1 cellular context compared by ENCODE assay signal in the genomic region with DNA sequence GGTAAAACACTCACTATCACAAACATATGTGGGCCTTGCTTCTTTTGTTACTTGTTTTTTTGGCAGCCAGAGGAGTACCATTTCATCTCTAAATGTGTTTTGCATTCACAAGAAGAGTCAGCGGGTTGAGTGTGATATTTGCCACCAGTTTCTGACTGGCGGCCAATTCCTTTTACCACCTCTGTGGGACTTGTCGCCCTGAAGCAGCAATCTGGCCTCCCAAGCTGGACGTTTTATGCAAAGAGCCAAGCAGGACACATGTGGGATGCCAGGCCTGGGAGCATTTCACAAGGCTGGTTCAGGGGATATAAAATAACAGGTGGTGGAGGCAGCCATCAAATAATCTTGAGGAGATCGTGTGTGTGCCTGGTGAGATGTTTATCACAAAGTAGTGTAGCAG.
TF ChIP-seq lines count a peak whose summit lies in the region.

No MANE protein-coding gene starts in this region.

TF ChIP-seq in SK-N-SH treated with all-trans-retinoic acid at 6 μM for 48 hours, 23 proteins besides CTCF, POLR2A, EP300 and RAD21 (continued from another document):
- TF ChIP-seq, protein P1, sequence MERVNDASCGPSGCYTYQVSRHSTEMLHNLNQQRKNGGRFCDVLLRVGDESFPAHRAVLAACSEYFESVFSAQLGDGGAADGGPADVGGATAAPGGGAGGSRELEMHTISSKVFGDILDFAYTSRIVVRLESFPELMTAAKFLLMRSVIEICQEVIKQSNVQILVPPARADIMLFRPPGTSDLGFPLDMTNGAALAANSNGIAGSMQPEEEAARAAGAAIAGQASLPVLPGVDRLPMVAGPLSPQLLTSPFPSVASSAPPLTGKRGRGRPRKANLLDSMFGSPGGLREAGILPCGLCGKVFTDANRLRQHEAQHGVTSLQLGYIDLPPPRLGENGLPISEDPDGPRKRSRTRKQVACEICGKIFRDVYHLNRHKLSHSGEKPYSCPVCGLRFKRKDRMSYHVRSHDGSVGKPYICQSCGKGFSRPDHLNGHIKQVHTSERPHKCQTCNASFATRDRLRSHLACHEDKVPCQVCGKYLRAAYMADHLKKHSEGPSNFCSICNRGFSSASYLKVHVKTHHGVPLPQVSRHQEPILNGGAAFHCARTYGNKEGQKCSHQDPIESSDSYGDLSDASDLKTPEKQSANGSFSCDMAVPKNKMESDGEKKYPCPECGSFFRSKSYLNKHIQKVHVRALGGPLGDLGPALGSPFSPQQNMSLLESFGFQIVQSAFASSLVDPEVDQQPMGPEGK (CRISPR knock-in tag; IDR thresholded peaks at IDR 0.05; ENCODE audit: borderline replicate concordance), result no peak
- TF ChIP-seq, protein P2, sequence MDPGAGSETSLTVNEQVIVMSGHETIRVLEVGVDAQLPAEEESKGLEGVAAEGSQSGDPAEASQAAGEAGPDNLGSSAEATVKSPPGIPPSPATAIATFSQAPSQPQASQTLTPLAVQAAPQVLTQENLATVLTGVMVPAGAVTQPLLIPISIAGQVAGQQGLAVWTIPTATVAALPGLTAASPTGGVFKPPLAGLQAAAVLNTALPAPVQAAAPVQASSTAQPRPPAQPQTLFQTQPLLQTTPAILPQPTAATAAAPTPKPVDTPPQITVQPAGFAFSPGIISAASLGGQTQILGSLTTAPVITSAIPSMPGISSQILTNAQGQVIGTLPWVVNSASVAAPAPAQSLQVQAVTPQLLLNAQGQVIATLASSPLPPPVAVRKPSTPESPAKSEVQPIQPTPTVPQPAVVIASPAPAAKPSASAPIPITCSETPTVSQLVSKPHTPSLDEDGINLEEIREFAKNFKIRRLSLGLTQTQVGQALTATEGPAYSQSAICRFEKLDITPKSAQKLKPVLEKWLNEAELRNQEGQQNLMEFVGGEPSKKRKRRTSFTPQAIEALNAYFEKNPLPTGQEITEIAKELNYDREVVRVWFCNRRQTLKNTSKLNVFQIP (CRISPR knock-in tag; IDR thresholded peaks at IDR 0.05; ENCODE audit: borderline replicate concordance, low read depth), result no peak
- no peak for TF ChIP-seq GLIS3 (CRISPR knock-in tag; IDR thresholded peaks at IDR 0.05)
- no peak for TF ChIP-seq TOX (CRISPR knock-in tag; IDR thresholded peaks at IDR 0.05; ENCODE audit: borderline replicate concordance)
- TF ChIP-seq ESRRG (CRISPR knock-in tag; IDR thresholded peaks at IDR 0.05), result no peak
- TF ChIP-seq ZNF70 (CRISPR knock-in tag; IDR thresholded peaks at IDR 0.05), result no peak
- TF ChIP-seq ZFP30 (CRISPR knock-in tag; IDR thresholded peaks at IDR 0.05), result no peak
- no peak for TF ChIP-seq SNAI2 (CRISPR knock-in tag; IDR thresholded peaks at IDR 0.05)
- no peak for TF ChIP-seq TCF4 (CRISPR knock-in tag; IDR thresholded peaks at IDR 0.05; ENCODE audit: borderline replicate concordance)
- TF ChIP-seq PPARA (CRISPR knock-in tag; IDR thresholded peaks at IDR 0.05; ENCODE audit: borderline replicate concordance), result no peak
- TF ChIP-seq ARNTL (CRISPR knock-in tag; IDR thresholded peaks at IDR 0.05; ENCODE audit: borderline replicate concordance, low read depth), result no peak
- TF ChIP-seq BACH2 (CRISPR knock-in tag; IDR thresholded peaks at IDR 0.05; ENCODE audit: borderline replicate concordance), result no peak
